ENCODE assay signal across 14 cellular contexts in genomic region chr6:33592280-33592594, GRCh38. TPM values are rescaled to one million over a fixed set of nuclear protein-coding genes. Genes with fewer than 3 reads are reported as not detected.
DNase-seq lines count a peak whose midpoint lies in the region; ATAC-seq, FAIRE-seq and TF ChIP-seq lines count a peak whose summit lies in the region.
"Had no signal": no experiment of that assay in that cellular context is flagged by ENCODE, and none has a peak within 500 bp of the region (broad histone marks: within the 10 kb centered on the region; RNA-seq: fewer than 3 reads in every experiment).

No MANE protein-coding gene starts in this region.

- H3K27me3 ChIP-seq in HepG2 (ENCODE audit: control insufficient read depth in 1 of 2, insufficient read depth in 2 of 2, low read length in 2 of 2) (0 out of 5 replicates have a peak, but pooled peaks cover 0 to 3% of the 10 kb centered on the region in 2 experiments), right lobe of liver (no peaks in the 10 kb centered on the region), SU-DHL-6 (ENCODE audit: low read length) (no peaks in the 10 kb centered on the region), dorsolateral prefrontal cortex (peaks cover 0 to 11% (median 0%) of the 10 kb centered on the region in 45 donors)
- H3K27me3 ChIP-seq: suprapubic skin had no signal

- H3K4me3 ChIP-seq in HepG2 (replicated peaks in 1 of 3; ENCODE audit: insufficient read depth in 1 of 3, low read depth in 2 of 3, low read length in 3 of 3) (no peak overlapping the region), right lobe of liver (no peak overlapping the region), SU-DHL-6 (ENCODE audit: insufficient read depth, low read length, poor library complexity, severe bottlenecking) (no peak overlapping the region), dorsolateral prefrontal cortex (peak overlapping the region in 1 of 59 donors; percentile 49)
- H3K4me3 ChIP-seq: mucosa of descending colon, prostate gland had no signal

- POLR2A ChIA-PET in HepG2 (lab: Yijun Ruan, JAX) = interaction anchor here (1.3 to 3.9 kb wide), 3 partner anchors 13 to 20 kb away, joined by 3 to 37 read pairs (median 5); no protein-coding TSS in a partner anchor

- H3K9me3 ChIP-seq in HepG2 (ENCODE audit: low read length) = no peaks in the 10 kb centered on the region
- H3K9me3 ChIP-seq in right lobe of liver = no peaks in the 10 kb centered on the region
- no peaks in the 10 kb centered on the region for H3K9me3 ChIP-seq in SU-DHL-6 (ENCODE audit: insufficient read depth, low read length)
- H3K9me3 ChIP-seq: esophagus muscularis mucosa, mucosa of descending colon, prostate gland, suprapubic skin had no signal

- TF ChIP-seq POLR2A in HepG2 (IDR thresholded peaks at IDR 0.05; ENCODE audit: insufficient read depth in 1 of 2, low read depth in 2 of 2, low read length in 2 of 2) (no peak), right lobe of liver (IDR thresholded peaks at IDR 0.05) (no peak)

- DNase-seq in HepG2 (ENCODE audit: low spot score) = no peak
- no peak for DNase-seq in right lobe of liver
- no peak for DNase-seq in immature natural killer cell
- no peak for DNase-seq in GM19240 (ENCODE audit: insufficient read length, low spot score)
- DNase-seq in dorsolateral prefrontal cortex = no peak
- DNase-seq in Calu3 = no peak
- DNase-seq: aorta, cortex of kidney, NCI-H187 had no signal

- H3K4me1 Mint-ChIP-seq in immature natural killer cell = peaks cover 13 to 23% of the 10 kb centered on the region in 2 donors
- H3K4me1 Mint-ChIP-seq in Calu3 (ENCODE audit: low read depth, unreplicated experiment) = peaks cover 40% of the 10 kb centered on the region

- 75% methylated on average over 7 of the region's 7 CpGs for WGBS in HepG2 (ENCODE audit: low lambda C conversion rate)
- 80% methylated on average over 1 of the region's 7 CpGs for WGBS in right lobe of liver (ENCODE audit: insufficient coverage, low coverage, low lambda C conversion rate, missing lambda C conversion rate)

- no peaks in the 10 kb centered on the region for H3K9me2 ChIP-seq in SU-DHL-6 (replicated peaks; ENCODE audit: insufficient read depth, low read length)

- H3K36me3 Mint-ChIP-seq in immature natural killer cell (peaks cover 0 to 3% (median 0%) of the 10 kb centered on the region in 3 donors), Calu3 (ENCODE audit: insufficient read depth, unreplicated experiment) (peaks cover 26% of the 10 kb centered on the region)

- H3K4me3 Mint-ChIP-seq in immature natural killer cell (peak overlapping the region in 3 of 5 donors; percentile 57 to 78 (median 63)), Calu3 (ENCODE audit: low read depth, unreplicated experiment) (no peak overlapping the region)

- H3K4me1 ChIP-seq in HepG2 (ENCODE audit: insufficient read depth, low read length) (peaks cover 52% of the 10 kb centered on the region), right lobe of liver (peaks cover 0 to 6% (median 0%) of the 10 kb centered on the region in 4 donors)
- H3K4me1 ChIP-seq: prostate gland had no signal

- no peak overlapping the region for H3K27ac ChIP-seq in HepG2 (ENCODE audit: extremely low read length, insufficient read depth, low read length)
- no peak overlapping the region for H3K27ac ChIP-seq in right lobe of liver
- H3K27ac ChIP-seq in SU-DHL-6 (ENCODE audit: low read depth, low read length) = peak overlapping the region; percentile 67
- no peak overlapping the region for H3K27ac ChIP-seq in dorsolateral prefrontal cortex
- H3K27ac ChIP-seq: esophagus muscularis mucosa, prostate gland, suprapubic skin had no signal

- peaks cover 18% of the 10 kb centered on the region for H3F3A ChIP-seq in SU-DHL-6 (ENCODE audit: insufficient read depth)

- no peak for FAIRE-seq in HepG2 (lab: Jason Lieb, UNC)

- H2AFZ ChIP-seq in HepG2 (ENCODE audit: low read length) (no peak overlapping the region), SU-DHL-6 (ENCODE audit: low read depth, low read length, severe bottlenecking) (no peak overlapping the region)

- intact Hi-C loops in HepG2 (cut with micrococcal nuclease; ENCODE audit: unreplicated experiment) (no loop called here), right lobe of liver (cut with DNase I) (no loop called here), dorsolateral prefrontal cortex (cut with DNase I) (no loop called here), Calu3 (cut with micrococcal nuclease; ENCODE audit: unreplicated experiment) (no loop called here)

- CTCF ChIA-PET in HepG2 (lab: Yijun Ruan, JAX; ENCODE audit: low intra/inter-chr PET ratio, low total read pairs) (interaction anchor here (4.1 kb wide), 1 partner anchor 41 kb away, joined by 72 read pairs; no protein-coding TSS in a partner anchor), Calu3 (lab: Charles Lee) (interaction anchor here (0.6 to 0.7 kb wide), 2 partner anchors 40 to 119 kb away, joined by 3 to 4 read pairs; partner anchors contain the start of gene UQCC2)

- no peak for TF ChIP-seq RAD21 in HepG2 (CRISPR knock-in tag; IDR thresholded peaks at IDR 0.05)

- H3K4me2 ChIP-seq in HepG2 (ENCODE audit: low read depth, low read length) = no peak overlapping the region
- H3K4me2 ChIP-seq in SU-DHL-6 (ENCODE audit: low read depth, low read length, poor library complexity, severe bottlenecking) = peak overlapping the region; percentile 68

- ATAC-seq in HepG2 = no peak
- ATAC-seq in right lobe of liver = no peak

- peaks cover 2 to 3% (median 2%) of the 10 kb centered on the region in 3 donors for H3K27me3 Mint-ChIP-seq in immature natural killer cell (ENCODE audit: low read depth in 3 of 3)
- H3K27me3 Mint-ChIP-seq in Calu3 (ENCODE audit: unreplicated experiment) = no peaks in the 10 kb centered on the region

- H3K9ac ChIP-seq in HepG2 (ENCODE audit: insufficient read depth, low read depth, low read length) = no peak overlapping the region
- no peak overlapping the region for H3K9ac ChIP-seq in SU-DHL-6 (ENCODE audit: low read length)

- H4K20me1 ChIP-seq in HepG2 (ENCODE audit: insufficient read depth, low read length) = no peaks in the 10 kb centered on the region
- no peaks in the 10 kb centered on the region for H4K20me1 ChIP-seq in SU-DHL-6 (ENCODE audit: low read depth, low read length)

- H3K79me2 ChIP-seq in HepG2 (ENCODE audit: insufficient read depth, low read length) (no peaks in the 10 kb centered on the region), SU-DHL-6 (ENCODE audit: insufficient read depth, low read length) (no peaks in the 10 kb centered on the region)

- TF ChIP-seq CTCF in HepG2 (CRISPR knock-in tag; IDR thresholded peaks at IDR 0.05) (no peak), right lobe of liver (IDR thresholded peaks at IDR 0.05) (no peak), SU-DHL-6 (IDR thresholded peaks at IDR 0.05; ENCODE audit: insufficient read depth, low read length, poor library complexity, severe bottlenecking) (no peak), dorsolateral prefrontal cortex (IDR thresholded peaks at IDR 0.05 in 54 of 56, conservative IDR thresholded peaks at IDR 0.05 in 2 of 56; ENCODE audit: low read depth in 1 of 56, partially characterized antibody in 56 of 56) (no peak), Calu3 (IDR thresholded peaks at IDR 0.05; ENCODE audit: unreplicated experiment) (no peak)

- no peaks in the 10 kb centered on the region for H3K36me3 ChIP-seq in HepG2 (replicated peaks in 1 of 2; ENCODE audit: control insufficient read depth in 1 of 2, insufficient read depth in 2 of 2, low read length in 2 of 2)
- H3K36me3 ChIP-seq in right lobe of liver = no peaks in the 10 kb centered on the region
- no peaks in the 10 kb centered on the region for H3K36me3 ChIP-seq in SU-DHL-6 (ENCODE audit: low read length)
- H3K36me3 ChIP-seq: esophagus muscularis mucosa, prostate gland, suprapubic skin had no signal

- H3K9me3 Mint-ChIP-seq in immature natural killer cell (no peaks in the 10 kb centered on the region), Calu3 (ENCODE audit: low read depth, unreplicated experiment) (no peaks in the 10 kb centered on the region)

- TF ChIP-seq EP300 in HepG2 (IDR thresholded peaks at IDR 0.05; ENCODE audit: low read depth in 2 of 2, low read length in 2 of 2) (no peak), HepG2 (CRISPR knock-in tag; IDR thresholded peaks at IDR 0.05; ENCODE audit: borderline replicate concordance) (no peak)

- H3K27ac Mint-ChIP-seq in immature natural killer cell (peak overlapping the region in 4 of 6 donors; percentile 28 to 65 (median 50)), Calu3 (ENCODE audit: unreplicated experiment) (no peak overlapping the region)

- BruUV-seq in HepG2 (replicated peaks; lab: Mats Ljungman, UMichigan) (no TSS peak), Calu3 (replicated peaks; lab: Mats Ljungman, UMichigan) (no TSS peak)

- in situ Hi-C loops in HepG2 (cut with HindIII; ENCODE audit: extremely low pct_ligation_motif_present, low pct_unique_long_range_greater_than_20kb) = no loop called here

RNA-seq across cellular contexts. Expression of gene BAK1, which starts 12.2 kb away (rescaled TPM):
- total RNA-seq in HepG2 (2016; rRNA removed; fragmentation: Illumina TruSeq; extraction: Trizol) (23.8 and 25.9 TPM in 2 replicates), right lobe of liver (10 to 100 TPM in 2 of 6 experiments, 1 to 10 TPM in 4; 4.4 to 11.4 (median 6.5) TPM), dorsolateral prefrontal cortex (10 to 100 TPM in 82 of 120 experiments, 1 to 10 TPM in 38; 6.4 to 17.0 (median 10.8) TPM), Calu3 (2022) (31.6 and 44.1 TPM in 2 replicates)
- total RNA-seq in HepG2 (2016; cell fraction: cytosol; rRNA removed; fragmentation: Illumina TruSeq; extraction: Trizol; ENCODE audit: low read depth) = 16.2 and 22.7 TPM in 2 replicates
- total RNA-seq in HepG2 (2016; cell fraction: insoluble cytoplasmic fraction; rRNA removed; fragmentation: Illumina TruSeq; extraction: Trizol) = 24.2 and 26.8 TPM in 2 replicates
- total RNA-seq in HepG2 (2016; cell fraction: membrane; rRNA removed; fragmentation: Illumina TruSeq; extraction: Trizol) = 40.6 and 46.1 TPM in 2 replicates
- total RNA-seq in HepG2 (2016; cell fraction: nucleus; rRNA removed; fragmentation: Illumina TruSeq; extraction: Trizol) = 11.2 and 14.0 TPM in 2 replicates
- polyA plus RNA-seq in HepG2 (2011; rRNA removed) (15.0 and 22.2 TPM in 2 replicates), immature natural killer cell (10 to 100 TPM; 26.6 to 46.6 (median 32.4) TPM)
- polyA plus RNA-seq in HepG2 (2011; cell fraction: cytosol; rRNA removed) = 19.9 and 23.5 TPM in 2 replicates
- polyA plus RNA-seq in HepG2 (2011; cell fraction: nucleus; rRNA removed) = 13.5 and 15.1 TPM in 2 replicates
- 10.2 and 16.3 TPM in 2 replicates for polyA plus RNA-seq in HepG2 (2012)
- polyA plus RNA-seq in HepG2 (2016; cell fraction: cytosol; fragmentation: Illumina TruSeq; extraction: Trizol; ENCODE audit: low read depth) = 21.1 and 27.3 TPM in 2 replicates
- 25.7 and 28.6 TPM in 2 replicates for polyA plus RNA-seq in HepG2 (2016; cell fraction: insoluble cytoplasmic fraction; fragmentation: Illumina TruSeq; extraction: Trizol; ENCODE audit: low read depth)
- polyA plus RNA-seq in HepG2 (2016; cell fraction: membrane; fragmentation: Illumina TruSeq; extraction: Trizol; ENCODE audit: low read depth) = 36.0 and 39.7 TPM in 2 replicates
- 24.6 and 25.1 TPM in 2 replicates for polyA plus RNA-seq in HepG2 (2016; cell fraction: nucleus; fragmentation: Illumina TruSeq; extraction: Trizol; ENCODE audit: insufficient read depth, low read depth)
- 38.8 and 50.3 TPM in 2 replicates for polyA minus RNA-seq in HepG2 (2011; rRNA and poly(A)+ RNA removed; ENCODE audit: low replicate concordance)
- 14.0 and 16.7 TPM in 2 replicates for polyA minus RNA-seq in HepG2 (2011; cell fraction: cytosol; rRNA and poly(A)+ RNA removed)
- 7.6 and 8.2 TPM in 2 replicates for polyA minus RNA-seq in HepG2 (2011; cell fraction: nucleus; rRNA and poly(A)+ RNA removed)

RNA-seq across cellular contexts. Expression of gene ITPR3, which starts 28.9 kb away (rescaled TPM):
- total RNA-seq in HepG2 (2016; rRNA removed; fragmentation: Illumina TruSeq; extraction: Trizol) (3.4 and 3.8 TPM in 2 replicates), right lobe of liver (1 to 10 TPM in 4 of 6 experiments, under 1 TPM in 2; 0.79 to 3.5 (median 1.6) TPM), dorsolateral prefrontal cortex (10 to 100 TPM in 1 of 120 experiments, 1 to 10 TPM in 119; 1.3 to 10.9 (median 3.8) TPM), Calu3 (2022) (136 and 143 TPM in 2 replicates)
- total RNA-seq in HepG2 (2016; cell fraction: cytosol; rRNA removed; fragmentation: Illumina TruSeq; extraction: Trizol; ENCODE audit: low read depth) = 0.30 and 0.44 TPM in 2 replicates
- total RNA-seq in HepG2 (2016; cell fraction: insoluble cytoplasmic fraction; rRNA removed; fragmentation: Illumina TruSeq; extraction: Trizol) = 2.6 and 4.1 TPM in 2 replicates
- 1.5 and 1.7 TPM in 2 replicates for total RNA-seq in HepG2 (2016; cell fraction: membrane; rRNA removed; fragmentation: Illumina TruSeq; extraction: Trizol)
- total RNA-seq in HepG2 (2016; cell fraction: nucleus; rRNA removed; fragmentation: Illumina TruSeq; extraction: Trizol) = 5.0 and 5.8 TPM in 2 replicates
- polyA plus RNA-seq in HepG2 (2011; rRNA removed) (21.4 and 27.4 TPM in 2 replicates), immature natural killer cell (1 to 10 TPM in 2 of 3 donors, under 1 TPM in 1; 0.02 to 7.2 (median 1.1) TPM)
- 11.6 and 15.9 TPM in 2 replicates for polyA plus RNA-seq in HepG2 (2011; cell fraction: cytosol; rRNA removed)
- 175 and 242 TPM in 2 replicates for polyA plus RNA-seq in HepG2 (2011; cell fraction: nucleus; rRNA removed)
- 10.0 and 18.8 TPM in 2 replicates for polyA plus RNA-seq in HepG2 (2012)
- 0.20 and 0.24 TPM in 2 replicates for polyA plus RNA-seq in HepG2 (2016; cell fraction: cytosol; fragmentation: Illumina TruSeq; extraction: Trizol; ENCODE audit: low read depth)
- polyA plus RNA-seq in HepG2 (2016; cell fraction: insoluble cytoplasmic fraction; fragmentation: Illumina TruSeq; extraction: Trizol; ENCODE audit: low read depth) = 1.6 and 2.3 TPM in 2 replicates
- polyA plus RNA-seq in HepG2 (2016; cell fraction: membrane; fragmentation: Illumina TruSeq; extraction: Trizol; ENCODE audit: low read depth) = 0.54 and 0.78 TPM in 2 replicates
- 11.8 and 13.7 TPM in 2 replicates for polyA plus RNA-seq in HepG2 (2016; cell fraction: nucleus; fragmentation: Illumina TruSeq; extraction: Trizol; ENCODE audit: insufficient read depth, low read depth)
- polyA minus RNA-seq in HepG2 (2011; rRNA and poly(A)+ RNA removed; ENCODE audit: low replicate concordance) = 47.0 and 79.8 TPM in 2 replicates
- polyA minus RNA-seq in HepG2 (2011; cell fraction: cytosol; rRNA and poly(A)+ RNA removed) = 20.4 and 20.8 TPM in 2 replicates
- polyA minus RNA-seq in HepG2 (2011; cell fraction: nucleus; rRNA and poly(A)+ RNA removed) = 36.2 and 39.1 TPM in 2 replicates

Comparison
In these comparisons a context has a peak if more than half of its experiments do, and no peak if none do; other contexts are left out.
1. RNA of gene ITPR3, which starts 28.9 kb away (total RNA-seq): 136 to 143 TPM in Calu3; 0.30 to 5.8 TPM in HepG2, 1.3 to 10.9 TPM in dorsolateral prefrontal cortex and 0.79 to 3.5 TPM in right lobe of liver; every median in the first group is over 10 times any median in the second.